Comparison of ENCODE assay signal across 16 cellular contexts in the genomic region with DNA sequence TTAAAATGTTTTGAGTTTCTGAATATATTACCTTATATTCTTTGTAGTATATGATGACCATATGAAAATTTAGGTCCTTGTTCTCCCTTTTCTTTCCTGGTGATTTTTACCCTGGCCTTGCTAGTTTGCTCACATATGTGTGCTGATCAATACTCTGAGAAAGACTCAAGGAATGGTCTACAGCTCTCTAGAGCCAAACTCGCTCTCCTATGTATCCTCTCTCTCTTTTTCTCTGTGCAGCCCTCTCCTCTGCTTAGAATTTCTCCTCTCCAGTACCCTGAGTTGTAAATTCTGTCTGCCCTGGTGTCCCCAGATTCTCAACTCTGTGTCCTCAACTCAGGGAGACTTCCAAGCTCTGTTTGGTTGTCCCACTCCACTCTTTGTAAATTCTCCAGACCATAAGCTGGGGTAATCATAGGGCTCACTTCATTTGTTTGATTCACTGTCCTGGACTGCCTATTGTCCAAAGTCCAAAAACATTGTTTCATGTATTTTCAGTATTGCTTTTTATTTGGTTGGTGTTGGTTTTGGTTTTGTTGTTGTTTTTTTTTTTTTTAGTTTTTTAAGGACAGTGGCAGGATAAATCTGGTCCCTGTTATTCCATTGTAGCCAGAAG. TPM values are rescaled to one million over a fixed set of nuclear protein-coding genes. Genes with fewer than 3 reads are reported as not detected.
DNase-seq lines count a peak whose midpoint lies in the region; ATAC-seq, FAIRE-seq and TF ChIP-seq lines count a peak whose summit lies in the region.
"Had no signal": no experiment of that assay in that cellular context is flagged by ENCODE, and none has a peak within 500 bp of the region (broad histone marks: within the 10 kb centered on the region; RNA-seq: fewer than 3 reads in every experiment).

No MANE protein-coding gene starts in this region.

- in situ Hi-C loops in IMR-90 (cut with MboI; ENCODE audit: low sequenced_read_pairs) = no loop called here
- in situ Hi-C loops in Panc1 (cut with HindIII; ENCODE audit: low pct_unique_long_range_greater_than_20kb, low sequenced_read_pairs) = no loop called here
- in situ Hi-C loops in HepG2 (cut with HindIII; ENCODE audit: extremely low pct_ligation_motif_present, low pct_unique_long_range_greater_than_20kb) = no loop called here

- CTCF ChIA-PET in IMR-90 (lab: Yijun Ruan, JAX) (no interaction called here), Panc1 (lab: Charles Lee) (interaction anchor here (0.7 kb wide), 1 partner anchor 751 kb away, joined by 9 read pairs; no protein-coding TSS in a partner anchor), HepG2 (lab: Yijun Ruan, JAX; ENCODE audit: low intra/inter-chr PET ratio, low total read pairs) (no interaction called here)

- H3K4me3 ChIP-seq in IMR-90 (ENCODE audit: insufficient read depth, low read depth, low read length) = no peak overlapping the region
- no peak overlapping the region for H3K4me3 ChIP-seq in Panc1 (ENCODE audit: low read depth in 2 of 2, low read length in 2 of 2)
- no peak overlapping the region for H3K4me3 ChIP-seq in HepG2 (replicated peaks in 1 of 3; ENCODE audit: insufficient read depth in 1 of 3, low read depth in 2 of 3, low read length in 3 of 3)
- H3K4me3 ChIP-seq: HAP-1 had no signal

- TF ChIP-seq CTCF in IMR-90 (conservative IDR thresholded peaks at IDR 0.05; ENCODE audit: low read depth, low read length) = no peak
- no peak for TF ChIP-seq CTCF in Panc1 (IDR thresholded peaks at IDR 0.05)
- TF ChIP-seq CTCF in HepG2 (CRISPR knock-in tag; IDR thresholded peaks at IDR 0.05) = no peak

- peaks cover 0 to 1% of the 10 kb centered on the region in 2 donors for H3K4me1 Mint-ChIP-seq in stimulated activated naive B cell treated with anti-CD40 and anti-IgM and Interleukin-4, amounts not matched to agents 10 μg/mL and 1 μg/mL and 100 μg/mL, for 72 hours
- H3K4me1 Mint-ChIP-seq: CD14-positive monocyte; CD8-positive, alpha-beta memory T cell had no signal

- no peak overlapping the region for H3K27ac ChIP-seq in IMR-90 (ENCODE audit: insufficient read depth, low read length)
- peak overlapping the region; percentile 23; the same call in 1 of the 2 replicates for H3K27ac ChIP-seq in Panc1 (ENCODE audit: low read length)
- H3K27ac ChIP-seq in HepG2 (ENCODE audit: extremely low read length, insufficient read depth, low read length) = peak overlapping the region; percentile 16
- H3K27ac ChIP-seq: HL-60 had no signal

- no peak overlapping the region for H3K9ac ChIP-seq in IMR-90 (ENCODE audit: low read depth, low read length)
- H3K9ac ChIP-seq in HepG2 (ENCODE audit: insufficient read depth, low read depth, low read length) = no peak overlapping the region

- POLR2A ChIA-PET in IMR-90 (lab: Charles Lee; ENCODE audit: unreplicated experiment) (no interaction called here), Panc1 (lab: Charles Lee) (no interaction called here), HepG2 (lab: Yijun Ruan, JAX) (no interaction called here)

- H3K9me1 ChIP-seq in IMR-90 (ENCODE audit: insufficient read depth, low read length) = no peaks in the 10 kb centered on the region

- no peak overlapping the region for H2AK9ac ChIP-seq in IMR-90 (replicated peaks; ENCODE audit: low read depth, low read length, poor library complexity)

- no peak overlapping the region for H2BK15ac ChIP-seq in IMR-90 (ENCODE audit: low read depth, low read length)

- no peaks in the 10 kb centered on the region for H3K79me1 ChIP-seq in IMR-90 (ENCODE audit: low read depth in 1 of 2, low read length in 2 of 2)

- H3K27ac Mint-ChIP-seq in stimulated activated naive B cell treated with anti-CD40 and anti-IgM and Interleukin-4, amounts not matched to agents 10 μg/mL and 1 μg/mL and 100 μg/mL, for 72 hours = peak overlapping the region; percentile 60
- H3K27ac Mint-ChIP-seq: CD14-positive monocyte; CD8-positive, alpha-beta memory T cell had no signal

- TF ChIP-seq EP300 in HepG2 (IDR thresholded peaks at IDR 0.05; ENCODE audit: low read depth in 2 of 2, low read length in 2 of 2) (0 out of 4 replicates have a peak, but pooled peaks of 1 of the 2 experiments have one; percentile 15), HepG2 (CRISPR knock-in tag; IDR thresholded peaks at IDR 0.05; ENCODE audit: borderline replicate concordance) (no peak)

- H3K4ac ChIP-seq in IMR-90 (ENCODE audit: low read depth, low read length) = no peak overlapping the region

- H3K27me3 ChIP-seq in IMR-90 (ENCODE audit: control insufficient read depth, insufficient read depth, low read length) (no peaks in the 10 kb centered on the region), Panc1 (ENCODE audit: control insufficient read depth, insufficient read depth, low read length) (no peaks in the 10 kb centered on the region), HepG2 (ENCODE audit: control insufficient read depth in 1 of 2, insufficient read depth in 2 of 2, low read length in 2 of 2) (no peaks in the 10 kb centered on the region)

- peaks cover 4% of the 10 kb centered on the region; the same call in 1 of the 2 replicates for H3K9me3 ChIP-seq in IMR-90 (ENCODE audit: control insufficient read depth, insufficient read depth, low read length)
- no peaks in the 10 kb centered on the region; the same call in 1 of the 2 replicates for H3K9me3 ChIP-seq in Panc1 (ENCODE audit: control insufficient read depth, insufficient read depth, low read depth, low read length)
- H3K9me3 ChIP-seq in HepG2 (ENCODE audit: low read length) = peaks cover 12% of the 10 kb centered on the region
- H3K9me3 ChIP-seq: HAP-1 had no signal

- FAIRE-seq in HepG2 (lab: Jason Lieb, UNC) (no peak), GM12892 (lab: Jason Lieb, UNC) (no peak)
- FAIRE-seq: H1 had no signal

- H2BK20ac ChIP-seq in IMR-90 (ENCODE audit: low read depth, low read length) = no peak overlapping the region

- no peak for DNase-seq in IMR-90
- DNase-seq in Panc1 (ENCODE audit: low read depth, low spot score) = no peak
- DNase-seq in HepG2 (ENCODE audit: low spot score) = peak; percentile 62
- no peak for DNase-seq in stimulated activated naive B cell treated with anti-CD40 and anti-IgM and Interleukin-4, amounts not matched to agents 10 μg/mL and 1 μg/mL and 100 μg/mL, for 72 hours
- no peak for DNase-seq in GM12892 (ENCODE audit: insufficient read length)
- no peak for DNase-seq in NCI-H1092 treated with DMSO at 0.1 percent for 48 hours (lab: John Stamatoyannopoulos, UW)
- DNase-seq: Caco-2; CD8-positive, alpha-beta memory T cell; DND-41; GDM1 had no signal

- H3K9me3 Mint-ChIP-seq in stimulated activated naive B cell treated with anti-CD40 and anti-IgM and Interleukin-4, amounts not matched to agents 10 μg/mL and 1 μg/mL and 100 μg/mL, for 72 hours = peaks cover 12 to 16% of the 10 kb centered on the region in 2 donors

- H3K36me3 Mint-ChIP-seq in stimulated activated naive B cell treated with anti-CD40 and anti-IgM and Interleukin-4, amounts not matched to agents 10 μg/mL and 1 μg/mL and 100 μg/mL, for 72 hours = peaks cover 2 to 4% of the 10 kb centered on the region in 2 donors
- H3K36me3 Mint-ChIP-seq: CD14-positive monocyte; CD8-positive, alpha-beta memory T cell had no signal

- ATAC-seq in IMR-90 (ENCODE audit: low read depth) (no peak), Panc1 (no peak), HepG2 (peak; percentile 84), SK-N-SH treated with all-trans-retinoic acid at 6 μM for 48 hours (no peak)
- no peak for ATAC-seq in stimulated activated naive B cell treated with anti-CD40 and anti-IgM and Interleukin-4, amounts not matched to agents 10 μg/mL and 1 μg/mL and 100 μg/mL, for 72 hours (replicated peaks)

- no CpG with 5 or more reads among the region's 1 CpG for WGBS in IMR-90 (ENCODE audit: extremely low coverage in 2 of 2, insufficient read length in 1 of 2), 2 experiments
- 100% methylated on average over 1 of the region's 1 CpG for WGBS in HepG2 (ENCODE audit: low lambda C conversion rate)

- no peak overlapping the region for H3K4me2 ChIP-seq in IMR-90 (ENCODE audit: low read depth, low read length)
- no peak overlapping the region for H3K4me2 ChIP-seq in HepG2 (ENCODE audit: low read depth, low read length)

- no peak overlapping the region for H2BK5ac ChIP-seq in IMR-90 (ENCODE audit: low read depth, low read length, poor library complexity, severe bottlenecking)

- H3K18ac ChIP-seq in IMR-90 (ENCODE audit: low read depth, low read length) = peak overlapping the region; percentile 19

- BruUV-seq in IMR-90 (replicated peaks; lab: Mats Ljungman, UMichigan) = no TSS peak
- no TSS peak for BruUV-seq in Panc1 (replicated peaks; lab: Mats Ljungman, UMichigan)
- no TSS peak for BruUV-seq in HepG2 (replicated peaks; lab: Mats Ljungman, UMichigan)

- no peak overlapping the region for H4K91ac ChIP-seq in IMR-90 (ENCODE audit: insufficient read depth, low read depth, low read length)

- H3K4me3 Mint-ChIP-seq in stimulated activated naive B cell treated with anti-CD40 and anti-IgM and Interleukin-4, amounts not matched to agents 10 μg/mL and 1 μg/mL and 100 μg/mL, for 72 hours = no peak overlapping the region
- H3K4me3 Mint-ChIP-seq: CD14-positive monocyte; CD8-positive, alpha-beta memory T cell had no signal

- no peaks in the 10 kb centered on the region for H3K79me2 ChIP-seq in HepG2 (ENCODE audit: insufficient read depth, low read length)

- H2BK120ac ChIP-seq in IMR-90 (ENCODE audit: low read depth, low read length) = no peak overlapping the region

- H4K5ac ChIP-seq in IMR-90 (ENCODE audit: low read depth, low read length) = no peak overlapping the region

- TF ChIP-seq RAD21 in IMR-90 (IDR thresholded peaks at IDR 0.05; ENCODE audit: low read length) (no peak), HepG2 (CRISPR knock-in tag; IDR thresholded peaks at IDR 0.05) (no peak)

- no peak overlapping the region for H4K8ac ChIP-seq in IMR-90 (ENCODE audit: low read depth in 2 of 2, low read length in 2 of 2)

- H3K36me3 ChIP-seq in IMR-90 (ENCODE audit: control insufficient read depth, insufficient read depth, low read length) (no peaks in the 10 kb centered on the region), Panc1 (ENCODE audit: control insufficient read depth, insufficient read depth, low read length) (no peaks in the 10 kb centered on the region), HepG2 (replicated peaks in 1 of 2; ENCODE audit: control insufficient read depth in 1 of 2, insufficient read depth in 2 of 2, low read length in 2 of 2) (no peaks in the 10 kb centered on the region)
- H3K36me3 ChIP-seq: HAP-1 had no signal

- no peaks in the 10 kb centered on the region for H4K20me1 ChIP-seq in IMR-90 (ENCODE audit: insufficient read depth, low read length)
- no peaks in the 10 kb centered on the region for H4K20me1 ChIP-seq in HepG2 (ENCODE audit: insufficient read depth, low read length)

- H3K27me3 Mint-ChIP-seq in stimulated activated naive B cell treated with anti-CD40 and anti-IgM and Interleukin-4, amounts not matched to agents 10 μg/mL and 1 μg/mL and 100 μg/mL, for 72 hours = no peaks in the 10 kb centered on the region

- dilution Hi-C loops in IMR-90 (cut with HindIII; ENCODE audit: low sequenced_read_pairs, unreplicated experiment) = no loop called here

- H2AK5ac ChIP-seq in IMR-90 (ENCODE audit: low read depth, low read length) = no peak overlapping the region

- intact Hi-C loops in IMR-90 (cut with micrococcal nuclease) = no loop called here
- intact Hi-C loops in Panc1 (cut with micrococcal nuclease; ENCODE audit: unreplicated experiment) = no loop called here
- intact Hi-C loops in HepG2 (cut with micrococcal nuclease; ENCODE audit: unreplicated experiment) = no loop called here

- H2AFZ ChIP-seq in IMR-90 (replicated peaks; ENCODE audit: low read length, poor library complexity) (no peak overlapping the region), HepG2 (ENCODE audit: low read length) (peak overlapping the region; percentile 0)

- no peak overlapping the region for H3K14ac ChIP-seq in IMR-90 (replicated peaks; ENCODE audit: low read depth, low read length)

- no peak overlapping the region for H3K56ac ChIP-seq in IMR-90 (ENCODE audit: extremely low read depth, insufficient read depth, low read length)

- TF ChIP-seq POLR2A in IMR-90 (IDR thresholded peaks at IDR 0.05; ENCODE audit: low read depth, low read length) = no peak
- no peak for TF ChIP-seq POLR2A in HepG2 (IDR thresholded peaks at IDR 0.05; ENCODE audit: insufficient read depth in 1 of 2, low read depth in 2 of 2, low read length in 2 of 2)
- TF ChIP-seq POLR2A in GM12892 (IDR thresholded peaks at IDR 0.05; ENCODE audit: low read depth, low read length) = no peak

- H3K4me1 ChIP-seq in IMR-90 (ENCODE audit: control insufficient read depth, insufficient read depth, low read length) (no peaks in the 10 kb centered on the region), Panc1 (ENCODE audit: control insufficient read depth, insufficient read depth, low read length) (no peaks in the 10 kb centered on the region; the same call in 1 of the 2 replicates), HepG2 (ENCODE audit: insufficient read depth, low read length) (peaks cover 15% of the 10 kb centered on the region)
- H3K4me1 ChIP-seq: HAP-1 had no signal

- H3K23ac ChIP-seq in IMR-90 (ENCODE audit: low read depth, low read length) = no peak overlapping the region

RNA-seq across cellular contexts. Expression of gene FOXA1, which starts 41.0 kb away (rescaled TPM):
- under 0.01 and 0.18 TPM in 2 replicates for total RNA-seq in IMR-90 (2012; rRNA removed)
- 0.09 and 0.31 TPM in 2 replicates for polyA plus RNA-seq in IMR-90 (2012; rRNA removed)
- polyA plus RNA-seq in IMR-90 (2012; cell fraction: cytosol; rRNA removed) = 0.04 and 0.36 TPM in 2 replicates
- polyA plus RNA-seq in IMR-90 (2012; cell fraction: nucleus; rRNA removed; ENCODE audit: low replicate concordance) = 0.30 and 0.38 TPM in 2 replicates
- total RNA-seq in Panc1 (2021; ENCODE audit: unreplicated experiment) = 8.7 TPM
- 5.2 TPM for polyA plus RNA-seq in Panc1 (2012; ENCODE audit: insufficient read length)
- total RNA-seq in HepG2 (2016; rRNA removed; fragmentation: Illumina TruSeq; extraction: Trizol) = 58.1 and 58.6 TPM in 2 replicates
- total RNA-seq in HepG2 (2016; cell fraction: cytosol; rRNA removed; fragmentation: Illumina TruSeq; extraction: Trizol; ENCODE audit: low read depth) = 14.5 and 16.1 TPM in 2 replicates
- total RNA-seq in HepG2 (2016; cell fraction: insoluble cytoplasmic fraction; rRNA removed; fragmentation: Illumina TruSeq; extraction: Trizol) = 51.7 and 53.7 TPM in 2 replicates
- 58.2 and 61.8 TPM in 2 replicates for total RNA-seq in HepG2 (2016; cell fraction: membrane; rRNA removed; fragmentation: Illumina TruSeq; extraction: Trizol)
- total RNA-seq in HepG2 (2016; cell fraction: nucleus; rRNA removed; fragmentation: Illumina TruSeq; extraction: Trizol) = 59.1 and 60.1 TPM in 2 replicates
- polyA plus RNA-seq in HepG2 (2011; rRNA removed) = 43.4 and 47.6 TPM in 2 replicates
- polyA plus RNA-seq in HepG2 (2011; cell fraction: cytosol; rRNA removed) = 41.8 and 44.7 TPM in 2 replicates
- 54.5 and 66.1 TPM in 2 replicates for polyA plus RNA-seq in HepG2 (2011; cell fraction: nucleus; rRNA removed)
- polyA plus RNA-seq in HepG2 (2012) = 32.0 and 32.4 TPM in 2 replicates
- polyA plus RNA-seq in HepG2 (2016; cell fraction: cytosol; fragmentation: Illumina TruSeq; extraction: Trizol; ENCODE audit: low read depth) = 9.3 and 9.9 TPM in 2 replicates
- 93.1 and 102 TPM in 2 replicates for polyA plus RNA-seq in HepG2 (2016; cell fraction: insoluble cytoplasmic fraction; fragmentation: Illumina TruSeq; extraction: Trizol; ENCODE audit: low read depth)
- 37.3 and 39.0 TPM in 2 replicates for polyA plus RNA-seq in HepG2 (2016; cell fraction: membrane; fragmentation: Illumina TruSeq; extraction: Trizol; ENCODE audit: low read depth)
- 98.8 and 112 TPM in 2 replicates for polyA plus RNA-seq in HepG2 (2016; cell fraction: nucleus; fragmentation: Illumina TruSeq; extraction: Trizol; ENCODE audit: insufficient read depth, low read depth)
- polyA minus RNA-seq in HepG2 (2011; rRNA and poly(A)+ RNA removed; ENCODE audit: low replicate concordance) = 4.0 and 60.9 TPM in 2 replicates
- 54.0 and 57.6 TPM in 2 replicates for polyA minus RNA-seq in HepG2 (2011; cell fraction: cytosol; rRNA and poly(A)+ RNA removed)
- polyA minus RNA-seq in HepG2 (2011; cell fraction: nucleus; rRNA and poly(A)+ RNA removed) = 76.0 and 85.0 TPM in 2 replicates
- polyA plus RNA-seq in GM12892 (2012; ENCODE audit: missing spikeins) = not detected
- polyA plus RNA-seq: CD14-positive monocyte; CD8-positive, alpha-beta memory T cell had no signal

RNA-seq across cellular contexts. Expression of gene TTC6, which starts 41.4 kb away (rescaled TPM):
- total RNA-seq in IMR-90 (2012; rRNA removed) = under 0.01 TPM in 2 replicates
- polyA plus RNA-seq in IMR-90 (2012; rRNA removed) = 0.12 TPM in 1 of 2 replicates, not detected in the other
- not detected in 2 replicates for polyA plus RNA-seq in IMR-90 (2012; cell fraction: cytosol; rRNA removed)
- polyA plus RNA-seq in IMR-90 (2012; cell fraction: nucleus; rRNA removed; ENCODE audit: low replicate concordance) = 0.04 and 0.07 TPM in 2 replicates
- 0.54 TPM for total RNA-seq in Panc1 (2021; ENCODE audit: unreplicated experiment)
- polyA plus RNA-seq in Panc1 (2012; ENCODE audit: insufficient read length) = 0.68 TPM
- 13.2 and 27.4 TPM in 2 replicates for total RNA-seq in HepG2 (2016; rRNA removed; fragmentation: Illumina TruSeq; extraction: Trizol)
- 21.5 and 24.0 TPM in 2 replicates for total RNA-seq in HepG2 (2016; cell fraction: cytosol; rRNA removed; fragmentation: Illumina TruSeq; extraction: Trizol; ENCODE audit: low read depth)
- 11.2 and 26.5 TPM in 2 replicates for total RNA-seq in HepG2 (2016; cell fraction: insoluble cytoplasmic fraction; rRNA removed; fragmentation: Illumina TruSeq; extraction: Trizol)
- 16.2 and 16.4 TPM in 2 replicates for total RNA-seq in HepG2 (2016; cell fraction: membrane; rRNA removed; fragmentation: Illumina TruSeq; extraction: Trizol)
- total RNA-seq in HepG2 (2016; cell fraction: nucleus; rRNA removed; fragmentation: Illumina TruSeq; extraction: Trizol) = 87.8 and 88.1 TPM in 2 replicates
- 8.6 and 9.3 TPM in 2 replicates for polyA plus RNA-seq in HepG2 (2011; rRNA removed)
- 2.6 and 3.9 TPM in 2 replicates for polyA plus RNA-seq in HepG2 (2011; cell fraction: cytosol; rRNA removed)
- 28.3 and 28.6 TPM in 2 replicates for polyA plus RNA-seq in HepG2 (2011; cell fraction: nucleus; rRNA removed)
- 7.9 and 8.5 TPM in 2 replicates for polyA plus RNA-seq in HepG2 (2012)
- polyA plus RNA-seq in HepG2 (2016; cell fraction: cytosol; fragmentation: Illumina TruSeq; extraction: Trizol; ENCODE audit: low read depth) = 3.5 and 4.5 TPM in 2 replicates
- polyA plus RNA-seq in HepG2 (2016; cell fraction: insoluble cytoplasmic fraction; fragmentation: Illumina TruSeq; extraction: Trizol; ENCODE audit: low read depth) = 5.4 and 8.4 TPM in 2 replicates
- polyA plus RNA-seq in HepG2 (2016; cell fraction: membrane; fragmentation: Illumina TruSeq; extraction: Trizol; ENCODE audit: low read depth) = 4.9 and 5.2 TPM in 2 replicates
- 52.2 and 52.8 TPM in 2 replicates for polyA plus RNA-seq in HepG2 (2016; cell fraction: nucleus; fragmentation: Illumina TruSeq; extraction: Trizol; ENCODE audit: insufficient read depth, low read depth)
- 0.61 and 8.5 TPM in 2 replicates for polyA minus RNA-seq in HepG2 (2011; rRNA and poly(A)+ RNA removed; ENCODE audit: low replicate concordance)
- 4.9 and 5.1 TPM in 2 replicates for polyA minus RNA-seq in HepG2 (2011; cell fraction: cytosol; rRNA and poly(A)+ RNA removed)
- polyA minus RNA-seq in HepG2 (2011; cell fraction: nucleus; rRNA and poly(A)+ RNA removed) = 136 TPM in 2 replicates
- not detected for polyA plus RNA-seq in GM12892 (2012; ENCODE audit: missing spikeins)
- total RNA-seq: CD8-positive, alpha-beta memory T cell; H1 had no signal
- polyA plus RNA-seq: BJ; CD14-positive monocyte; CD8-positive, alpha-beta memory T cell had no signal
